In genomic region chr18:77089796-77090285, GRCh38 we compare ENCODE assay signal across 14 cellular contexts. TPM values are rescaled to one million over a fixed set of nuclear protein-coding genes. Genes with fewer than 3 reads are reported as not detected.
DNase-seq lines count a peak whose midpoint lies in the region; ATAC-seq and TF ChIP-seq lines count a peak whose summit lies in the region.
"Had no signal": no experiment of that assay in that cellular context is flagged by ENCODE, and none has a peak within 500 bp of the region (broad histone marks: within the 10 kb centered on the region; RNA-seq: fewer than 3 reads in every experiment).

No MANE protein-coding gene starts in this region.

- no peak overlapping the region for H3K4me3 ChIP-seq in left ventricle myocardium inferior
- H3K4me3 ChIP-seq: skin epidermis had no signal

- H3K4me1 Mint-ChIP-seq in activated CD8-positive, alpha-beta T cell treated with anti-CD3 and anti-CD28 coated beads for 36 hours (ENCODE audit: low read depth): peaks cover 57% of the 10 kb centered on the region
- peaks cover 33 to 79% (median 72%) of the 10 kb centered on the region in 4 donors for H3K4me1 Mint-ChIP-seq in naive thymus-derived CD8-positive, alpha-beta T cell

- no peaks in the 10 kb centered on the region for H3K36me3 ChIP-seq in left ventricle myocardium inferior

- intact Hi-C loops in left ventricle myocardium inferior (cut with micrococcal nuclease): no loop called here
- intact Hi-C loops in cardiac septum (cut with DNase I): loop anchor here (5.0 kb wide), 1 partner anchor 42 kb away; the partner anchor contains the start of gene MBP
- intact Hi-C loops in activated CD8-positive, alpha-beta T cell treated with anti-CD3 and anti-CD28 coated beads for 36 hours (cut with micrococcal nuclease): no loop called here

- peaks cover 59% of the 10 kb centered on the region for H3K4me1 ChIP-seq in left ventricle myocardium inferior

- H3K9me3 Mint-ChIP-seq in activated CD8-positive, alpha-beta T cell treated with anti-CD3 and anti-CD28 coated beads for 36 hours: no peaks in the 10 kb centered on the region
- H3K9me3 Mint-ChIP-seq in naive thymus-derived CD8-positive, alpha-beta T cell: no peaks in the 10 kb centered on the region

- H3K27ac Mint-ChIP-seq in activated CD8-positive, alpha-beta T cell treated with anti-CD3 and anti-CD28 coated beads for 36 hours: peak overlapping the region; percentile 24
- peak overlapping the region in 9 of 10 donors; percentile 54 to 95 (median 84) for H3K27ac Mint-ChIP-seq in naive thymus-derived CD8-positive, alpha-beta T cell

- H3K27ac ChIP-seq in left ventricle myocardium inferior (replicated peaks): peak overlapping the region; percentile 90

- CTCF ChIA-PET in activated CD8-positive, alpha-beta T cell treated with anti-CD3 and anti-CD28 coated beads for 36 hours (lab: Charles Lee): no interaction called here

- no peak overlapping the region for H3K4me3 Mint-ChIP-seq in activated CD8-positive, alpha-beta T cell treated with anti-CD3 and anti-CD28 coated beads for 36 hours
- peak overlapping the region in 1 of 10 donors; percentile 23 for H3K4me3 Mint-ChIP-seq in naive thymus-derived CD8-positive, alpha-beta T cell

- POLR2A ChIA-PET in activated CD8-positive, alpha-beta T cell treated with anti-CD3 and anti-CD28 coated beads for 36 hours (lab: Charles Lee): no interaction called here
- POLR2A ChIA-PET in naive thymus-derived CD8-positive, alpha-beta T cell (lab: Charles Lee): interaction anchor here (0.6 kb wide), 1 partner anchor 8 kb away, joined by 4 read pairs; no protein-coding TSS in a partner anchor

- no peak for DNase-seq in left ventricle myocardium inferior
- no peak for DNase-seq in cardiac septum (ENCODE audit: low spot score)
- no peak for DNase-seq in activated CD8-positive, alpha-beta T cell treated with anti-CD3 and anti-CD28 coated beads for 36 hours
- no peak for DNase-seq in naive thymus-derived CD8-positive, alpha-beta T cell
- DNase-seq in hypothalamus (lab: John Stamatoyannopoulos, UW): no peak
- no peak for DNase-seq in T-helper 2 cell
- no peak for DNase-seq in activated CD8-positive, alpha-beta memory T cell treated with anti-CD3 and anti-CD28 coated beads, Interleukin-2, amount 50 U/mL, for 48 hours
- no peak for DNase-seq in NCI-H2029 (lab: John Stamatoyannopoulos, UW)
- DNase-seq: activated CD4-positive, alpha-beta T cell treated with anti-CD3 and anti-CD28 coated beads, Interleukin-2, amount 50 U/mL, for 1 hour; aorta; NCI-H1092 treated with DMSO at 0.1 percent for 48 hours; NCI-H345; OCI-M1 had no signal

- TF ChIP-seq CTCF in left ventricle myocardium inferior (IDR thresholded peaks at IDR 0.05; ENCODE audit: borderline replicate concordance): no peak
- TF ChIP-seq CTCF in activated CD8-positive, alpha-beta T cell treated with anti-CD3 and anti-CD28 coated beads for 36 hours (IDR thresholded peaks at IDR 0.05): no peak

- peaks cover 32% of the 10 kb centered on the region for H3K36me3 Mint-ChIP-seq in activated CD8-positive, alpha-beta T cell treated with anti-CD3 and anti-CD28 coated beads for 36 hours (ENCODE audit: low read depth)
- peaks cover 4 to 51% (median 20%) of the 10 kb centered on the region in 3 donors for H3K36me3 Mint-ChIP-seq in naive thymus-derived CD8-positive, alpha-beta T cell

- no peak for ATAC-seq in activated CD8-positive, alpha-beta T cell treated with anti-CD3 and anti-CD28 coated beads for 36 hours
- no peak for ATAC-seq in naive thymus-derived CD8-positive, alpha-beta T cell

- H3K27me3 ChIP-seq in left ventricle myocardium inferior (ENCODE audit: low read depth): peaks cover 4% of the 10 kb centered on the region

- no peaks in the 10 kb centered on the region for H3K27me3 Mint-ChIP-seq in activated CD8-positive, alpha-beta T cell treated with anti-CD3 and anti-CD28 coated beads for 36 hours
- no peaks in the 10 kb centered on the region for H3K27me3 Mint-ChIP-seq in naive thymus-derived CD8-positive, alpha-beta T cell

- no peaks in the 10 kb centered on the region for H3K9me3 ChIP-seq in left ventricle myocardium inferior (replicated peaks)

RNA-seq across cellular contexts. Expression of gene MBP, which starts 42.7 kb away (rescaled TPM):
- total RNA-seq in left ventricle myocardium inferior: 35.0 TPM
- total RNA-seq in cardiac septum: 37.7 TPM
- 10 to 100 TPM; 39.9 to 41.5 TPM for total RNA-seq in activated CD8-positive, alpha-beta T cell treated with anti-CD3 and anti-CD28 coated beads for 36 hours
- 100 to 1,000 TPM in 1 of 2 experiments, 10 to 100 TPM in 1; 99.9 to 108 TPM for total RNA-seq in naive thymus-derived CD8-positive, alpha-beta T cell
- 100 to 1,000 TPM in 2 of 3 donors, 10 to 100 TPM in 1; 89.2 to 148 (median 105) TPM for polyA plus RNA-seq in naive thymus-derived CD8-positive, alpha-beta T cell
